In the genomic region with DNA sequence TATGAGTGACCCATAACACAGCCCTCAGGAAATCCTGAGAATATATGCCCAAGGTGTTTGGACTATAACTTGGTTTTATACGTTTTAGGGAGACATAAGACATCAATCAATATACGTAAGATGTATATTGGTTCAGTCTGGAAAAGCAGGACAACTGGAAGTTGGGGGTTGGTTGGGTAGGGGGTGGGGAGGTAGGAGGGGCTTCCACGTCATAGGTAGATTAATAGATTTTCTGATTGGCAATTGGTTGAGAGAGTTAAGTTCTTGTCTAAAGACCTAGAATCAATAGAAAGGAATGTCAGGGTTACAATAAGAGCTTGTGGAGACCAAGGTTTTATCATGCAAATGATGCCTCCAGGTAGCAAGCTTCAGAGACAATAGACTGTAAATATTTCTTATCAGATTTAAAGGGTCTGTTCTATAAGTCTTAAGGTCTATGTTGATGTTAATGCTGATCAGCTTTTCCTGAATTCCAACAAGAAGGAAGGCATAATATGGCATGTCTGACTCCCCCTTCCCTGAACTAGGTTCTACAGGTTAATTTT, we compare ENCODE assay signal across 15 cellular contexts.
"Had no signal": no experiment of that assay in that cellular context is flagged by ENCODE, and none has a peak within 500 bp of the region (broad histone marks: within the 10 kb centered on the region; RNA-seq: fewer than 3 reads in every experiment).

No MANE protein-coding gene starts in this region.

- H3K27me3 Mint-ChIP-seq: naive thymus-derived CD8-positive, alpha-beta T cell had no signal

- H3K4me3 ChIP-seq: esophagus muscularis mucosa, gastrocnemius medialis, mucosa of descending colon, stomach, thoracic aorta had no signal

- H3K4me1 Mint-ChIP-seq: naive thymus-derived CD8-positive, alpha-beta T cell; neural crest cell had no signal

- H3K4me3 Mint-ChIP-seq: naive thymus-derived CD8-positive, alpha-beta T cell; neural crest cell had no signal

- H3K4me1 ChIP-seq: esophagus muscularis mucosa, gastrocnemius medialis, stomach had no signal

- ATAC-seq: gastrocnemius medialis; mucosa of descending colon; naive thymus-derived CD8-positive, alpha-beta T cell; sciatic nerve had no signal

- H3K27me3 ChIP-seq: esophagus muscularis mucosa, gastrocnemius medialis, stomach had no signal

- H3K36me3 Mint-ChIP-seq: naive thymus-derived CD8-positive, alpha-beta T cell had no signal

- DNase-seq: effector memory CD4-positive, alpha-beta T cell; gastrocnemius medialis; glutamatergic neuron; mucosa of descending colon; naive thymus-derived CD8-positive, alpha-beta T cell; stimulated activated CD4-positive, alpha-beta T cell treated with anti-CD3 and anti-CD28 coated beads, Interleukin-2, amount 100 ng/mL, for 24 hours; stimulated activated naive CD4-positive, alpha-beta T cell; stomach; substantia nigra; trophoblast cell had no signal

- H3K36me3 ChIP-seq: esophagus muscularis mucosa, gastrocnemius medialis, stomach, thoracic aorta had no signal

- H3K9me3 ChIP-seq: esophagus muscularis mucosa, gastrocnemius medialis, mucosa of descending colon, thoracic aorta had no signal

- H3K27ac ChIP-seq: epithelial cell of prostate, esophagus muscularis mucosa, gastrocnemius medialis, stomach, thoracic aorta had no signal

- H3K27ac Mint-ChIP-seq: naive thymus-derived CD8-positive, alpha-beta T cell had no signal
